ENCODE assay signal across 20 cellular contexts in the genomic region with DNA sequence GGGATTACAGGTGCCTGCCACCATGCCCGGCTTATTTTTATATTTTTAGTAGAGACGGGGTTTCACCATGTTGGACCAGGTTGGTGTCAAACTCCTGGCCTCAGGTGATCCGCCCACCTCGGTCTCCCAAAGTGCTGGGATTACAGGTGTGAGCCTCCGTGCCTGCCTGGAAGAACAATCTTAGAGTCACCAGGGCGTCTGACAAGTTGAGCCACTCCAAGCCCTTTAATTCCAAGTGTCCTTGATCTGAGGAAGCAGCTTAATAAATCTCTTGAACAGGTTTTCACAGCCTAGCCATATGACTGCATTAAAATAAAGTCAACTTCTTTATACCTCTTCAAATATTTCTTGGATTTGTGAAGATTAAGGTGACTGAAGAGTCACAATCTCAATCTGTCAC.
"Had no signal": no experiment of that assay in that cellular context is flagged by ENCODE, and none has a peak within 500 bp of the region (broad histone marks: within the 10 kb centered on the region; RNA-seq: fewer than 3 reads in every experiment).

No MANE protein-coding gene starts in this region.

- ATAC-seq: Panc1, Right ventricle myocardium inferior, T-cell had no signal

- H3K27me3 ChIP-seq: breast epithelium had no signal

- H3K27ac ChIP-seq: breast epithelium, KMS-11, SK-N-MC had no signal

- H3K9me3 ChIP-seq: breast epithelium had no signal

- H3K4me3 ChIP-seq: breast epithelium, SK-N-MC had no signal

- H3K36me3 ChIP-seq: breast epithelium had no signal

- DNase-seq: activated CD4-positive, alpha-beta memory T cell treated with anti-CD3 and anti-CD28 coated beads, Interleukin-2, amount 10 ng/mL, durations not matched to agents 7 days and 5 days; activated CD4-positive, alpha-beta T cell treated with anti-CD3 and anti-CD28 coated beads, Interleukin-2, amount 50 U/mL, for 1 hour; activated CD4-positive, CD25-positive, alpha-beta regulatory T cell; activated CD8-positive, alpha-beta memory T cell treated with anti-CD3 and anti-CD28 coated beads, Interleukin-2, amount 50 U/mL, for 4 hours; activated naive CD4-positive, alpha-beta T cell; aorta; NCI-H1092; NCI-H1417; NCI-H1930; NCI-H345; NCI-H510A; OCI-M1; RPMI8226; T-cell; T1000 had no signal
